In genomic region chr22:17974703-17975372, GRCh38 we compare ENCODE assay signal across 2 cellular contexts.
A peak's percentile ranks its signal among the peaks of the same experiment; 100 is the strongest.
TF ChIP-seq lines count a peak whose summit lies in the region.

No MANE protein-coding gene starts in this region.

TF ChIP-seq in IMR-90, 13 proteins besides CTCF, POLR2A, EP300 and RAD21:
- TF ChIP-seq USF2 (IDR thresholded peaks at IDR 0.05; ENCODE audit: low read depth, low read length) (no peak), BHLHE40 (IDR thresholded peaks at IDR 0.05; ENCODE audit: low read depth, low read length) (no peak), MXI1 (IDR thresholded peaks at IDR 0.05; ENCODE audit: borderline replicate concordance, low read depth, low read length) (no peak), MAFK (IDR thresholded peaks at IDR 0.05; ENCODE audit: low read depth, low read length) (no peak), CEBPB (IDR thresholded peaks at IDR 0.05; ENCODE audit: low read depth, low read length) (no peak), RCOR1 (IDR thresholded peaks at IDR 0.05; ENCODE audit: insufficient replicate concordance, low read length) (no peak), CHD1 (IDR thresholded peaks at IDR 0.05; ENCODE audit: low read depth, low read length) (no peak), MAZ (IDR thresholded peaks at IDR 0.05; ENCODE audit: borderline replicate concordance, low read depth, low read length) (no peak)
- TF ChIP-seq, protein P1, sequence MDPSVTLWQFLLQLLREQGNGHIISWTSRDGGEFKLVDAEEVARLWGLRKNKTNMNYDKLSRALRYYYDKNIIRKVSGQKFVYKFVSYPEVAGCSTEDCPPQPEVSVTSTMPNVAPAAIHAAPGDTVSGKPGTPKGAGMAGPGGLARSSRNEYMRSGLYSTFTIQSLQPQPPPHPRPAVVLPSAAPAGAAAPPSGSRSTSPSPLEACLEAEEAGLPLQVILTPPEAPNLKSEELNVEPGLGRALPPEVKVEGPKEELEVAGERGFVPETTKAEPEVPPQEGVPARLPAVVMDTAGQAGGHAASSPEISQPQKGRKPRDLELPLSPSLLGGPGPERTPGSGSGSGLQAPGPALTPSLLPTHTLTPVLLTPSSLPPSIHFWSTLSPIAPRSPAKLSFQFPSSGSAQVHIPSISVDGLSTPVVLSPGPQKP (IDR thresholded peaks at IDR 0.05; ENCODE audit: borderline replicate concordance, low read depth, low read length): no peak

TF ChIP-seq in GM12878, 131 proteins besides CTCF, POLR2A, EP300 and RAD21 (continues in another document):
- TF ChIP-seq ATF7 (IDR thresholded peaks at IDR 0.05; ENCODE audit: low read depth) (peak; percentile 59), TAF1 (IDR thresholded peaks at IDR 0.05; ENCODE audit: borderline replicate concordance, low read depth, low read length) (peak; percentile 20; the same call in 1 of the 2 replicates), SPI1 (IDR thresholded peaks at IDR 0.05; ENCODE audit: borderline replicate concordance, insufficient read depth, low read depth, low read length) (peak; percentile 72), RUNX3 (IDR thresholded peaks at IDR 0.05; ENCODE audit: low read length) (peak; percentile 99), RAD51 (IDR thresholded peaks at IDR 0.05) (peak; percentile 41), STAT3 (IDR thresholded peaks at IDR 0.05; ENCODE audit: low read depth, low read length) (peak; percentile 32; the same call in 1 of the 2 replicates), ETV6 (conservative IDR thresholded peaks at IDR 0.05 in 1 of 2, IDR thresholded peaks at IDR 0.05 in 1 of 2; ENCODE audit: borderline replicate concordance in 1 of 2, low read depth in 1 of 2) (peak in 1 of 2 experiments; percentile 47; a peak in 1 of 4 replicates), BHLHE40 (IDR thresholded peaks at IDR 0.05; ENCODE audit: borderline replicate concordance in 1 of 2, low read depth in 2 of 2, low read length in 1 of 2) (peak; percentile 87 to 91), PAX8 (IDR thresholded peaks at IDR 0.05) (no peak), MYC (IDR thresholded peaks at IDR 0.05; ENCODE audit: insufficient read depth, insufficient read length, insufficient replicate concordance, low read length, severe bottlenecking) (no peak), MEF2B (IDR thresholded peaks at IDR 0.05; ENCODE audit: partially characterized antibody, poor library complexity, severe bottlenecking) (peak; percentile 34), SREBF2 (IDR thresholded peaks at IDR 0.05; ENCODE audit: low read length) (no peak), ZBTB40 (IDR thresholded peaks at IDR 0.05; ENCODE audit: borderline replicate concordance) (no peak), MTA2 (IDR thresholded peaks at IDR 0.05; ENCODE audit: low read depth) (peak; percentile 76), CUX1 (IDR thresholded peaks at IDR 0.05; ENCODE audit: insufficient replicate concordance, low read depth, low read length) (peak; percentile 46), FOXK2 (IDR thresholded peaks at IDR 0.05) (no peak), FOXM1 (IDR thresholded peaks at IDR 0.05; ENCODE audit: low read depth, low read length) (peak; percentile 84; the same call in 1 of the 2 replicates), CEBPB (IDR thresholded peaks at IDR 0.05; ENCODE audit: borderline replicate concordance in 1 of 2, low read depth in 2 of 2, low read length in 2 of 2) (peak in 1 of 2 experiments; percentile 82; a peak in 2 of 4 replicates), DPF2 (IDR thresholded peaks at IDR 0.05) (peak; percentile 62), IRF4 (IDR thresholded peaks at IDR 0.05; ENCODE audit: low read depth, low read length) (peak; percentile 80), NR2F1 (conservative IDR thresholded peaks at IDR 0.05) (0 out of 2 replicates have a peak, but pooled peaks have one; percentile 34), GATAD2B (conservative IDR thresholded peaks at IDR 0.05; ENCODE audit: low read depth) (0 out of 2 replicates have a peak, but pooled peaks have one; percentile 16), TCF3 (IDR thresholded peaks at IDR 0.05; ENCODE audit: borderline replicate concordance, insufficient read depth, low read depth, low read length) (peak; percentile 49; the same call in 1 of the 2 replicates), KLF5 (IDR thresholded peaks at IDR 0.05; ENCODE audit: partially characterized antibody) (no peak), TCF12 (IDR thresholded peaks at IDR 0.05; ENCODE audit: low read depth, low read length) (0 out of 2 replicates have a peak, but pooled peaks have one; percentile 66), YY1 (IDR thresholded peaks at IDR 0.05; ENCODE audit: low read depth, low read length) (0 out of 2 replicates have a peak, but pooled peaks have one; percentile 9), BCLAF1 (IDR thresholded peaks at IDR 0.05) (no peak)
- TF ChIP-seq, protein P2, sequence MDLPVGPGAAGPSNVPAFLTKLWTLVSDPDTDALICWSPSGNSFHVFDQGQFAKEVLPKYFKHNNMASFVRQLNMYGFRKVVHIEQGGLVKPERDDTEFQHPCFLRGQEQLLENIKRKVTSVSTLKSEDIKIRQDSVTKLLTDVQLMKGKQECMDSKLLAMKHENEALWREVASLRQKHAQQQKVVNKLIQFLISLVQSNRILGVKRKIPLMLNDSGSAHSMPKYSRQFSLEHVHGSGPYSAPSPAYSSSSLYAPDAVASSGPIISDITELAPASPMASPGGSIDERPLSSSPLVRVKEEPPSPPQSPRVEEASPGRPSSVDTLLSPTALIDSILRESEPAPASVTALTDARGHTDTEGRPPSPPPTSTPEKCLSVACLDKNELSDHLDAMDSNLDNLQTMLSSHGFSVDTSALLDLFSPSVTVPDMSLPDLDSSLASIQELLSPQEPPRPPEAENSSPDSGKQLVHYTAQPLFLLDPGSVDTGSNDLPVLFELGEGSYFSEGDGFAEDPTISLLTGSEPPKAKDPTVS (IDR thresholded peaks at IDR 0.05; ENCODE audit: low read depth, low read length): no peak
- TF ChIP-seq, protein P3, sequence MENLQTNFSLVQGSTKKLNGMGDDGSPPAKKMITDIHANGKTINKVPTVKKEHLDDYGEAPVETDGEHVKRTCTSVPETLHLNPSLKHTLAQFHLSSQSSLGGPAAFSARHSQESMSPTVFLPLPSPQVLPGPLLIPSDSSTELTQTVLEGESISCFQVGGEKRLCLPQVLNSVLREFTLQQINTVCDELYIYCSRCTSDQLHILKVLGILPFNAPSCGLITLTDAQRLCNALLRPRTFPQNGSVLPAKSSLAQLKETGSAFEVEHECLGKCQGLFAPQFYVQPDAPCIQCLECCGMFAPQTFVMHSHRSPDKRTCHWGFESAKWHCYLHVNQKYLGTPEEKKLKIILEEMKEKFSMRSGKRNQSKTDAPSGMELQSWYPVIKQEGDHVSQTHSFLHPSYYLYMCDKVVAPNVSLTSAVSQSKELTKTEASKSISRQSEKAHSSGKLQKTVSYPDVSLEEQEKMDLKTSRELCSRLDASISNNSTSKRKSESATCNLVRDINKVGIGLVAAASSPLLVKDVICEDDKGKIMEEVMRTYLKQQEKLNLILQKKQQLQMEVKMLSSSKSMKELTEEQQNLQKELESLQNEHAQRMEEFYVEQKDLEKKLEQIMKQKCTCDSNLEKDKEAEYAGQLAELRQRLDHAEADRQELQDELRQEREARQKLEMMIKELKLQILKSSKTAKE (IDR thresholded peaks at IDR 0.05; ENCODE audit: low read depth, poor library complexity, severe bottlenecking): peak; percentile 85
- TF ChIP-seq, protein P4, sequence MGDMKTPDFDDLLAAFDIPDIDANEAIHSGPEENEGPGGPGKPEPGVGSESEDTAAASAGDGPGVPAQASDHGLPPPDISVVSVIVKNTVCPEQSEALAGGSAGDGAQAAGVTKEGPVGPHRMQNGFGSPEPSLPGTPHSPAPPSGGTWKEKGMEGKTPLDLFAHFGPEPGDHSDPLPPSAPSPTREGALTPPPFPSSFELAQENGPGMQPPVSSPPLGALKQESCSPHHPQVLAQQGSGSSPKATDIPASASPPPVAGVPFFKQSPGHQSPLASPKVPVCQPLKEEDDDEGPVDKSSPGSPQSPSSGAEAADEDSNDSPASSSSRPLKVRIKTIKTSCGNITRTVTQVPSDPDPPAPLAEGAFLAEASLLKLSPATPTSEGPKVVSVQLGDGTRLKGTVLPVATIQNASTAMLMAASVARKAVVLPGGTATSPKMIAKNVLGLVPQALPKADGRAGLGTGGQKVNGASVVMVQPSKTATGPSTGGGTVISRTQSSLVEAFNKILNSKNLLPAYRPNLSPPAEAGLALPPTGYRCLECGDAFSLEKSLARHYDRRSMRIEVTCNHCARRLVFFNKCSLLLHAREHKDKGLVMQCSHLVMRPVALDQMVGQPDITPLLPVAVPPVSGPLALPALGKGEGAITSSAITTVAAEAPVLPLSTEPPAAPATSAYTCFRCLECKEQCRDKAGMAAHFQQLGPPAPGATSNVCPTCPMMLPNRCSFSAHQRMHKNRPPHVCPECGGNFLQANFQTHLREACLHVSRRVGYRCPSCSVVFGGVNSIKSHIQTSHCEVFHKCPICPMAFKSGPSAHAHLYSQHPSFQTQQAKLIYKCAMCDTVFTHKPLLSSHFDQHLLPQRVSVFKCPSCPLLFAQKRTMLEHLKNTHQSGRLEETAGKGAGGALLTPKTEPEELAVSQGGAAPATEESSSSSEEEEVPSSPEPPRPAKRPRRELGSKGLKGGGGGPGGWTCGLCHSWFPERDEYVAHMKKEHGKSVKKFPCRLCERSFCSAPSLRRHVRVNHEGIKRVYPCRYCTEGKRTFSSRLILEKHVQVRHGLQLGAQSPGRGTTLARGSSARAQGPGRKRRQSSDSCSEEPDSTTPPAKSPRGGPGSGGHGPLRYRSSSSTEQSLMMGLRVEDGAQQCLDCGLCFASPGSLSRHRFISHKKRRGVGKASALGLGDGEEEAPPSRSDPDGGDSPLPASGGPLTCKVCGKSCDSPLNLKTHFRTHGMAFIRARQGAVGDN (IDR thresholded peaks at IDR 0.05): peak; percentile 69
